23 cellular contexts compared by ENCODE assay signal in the genomic region with DNA sequence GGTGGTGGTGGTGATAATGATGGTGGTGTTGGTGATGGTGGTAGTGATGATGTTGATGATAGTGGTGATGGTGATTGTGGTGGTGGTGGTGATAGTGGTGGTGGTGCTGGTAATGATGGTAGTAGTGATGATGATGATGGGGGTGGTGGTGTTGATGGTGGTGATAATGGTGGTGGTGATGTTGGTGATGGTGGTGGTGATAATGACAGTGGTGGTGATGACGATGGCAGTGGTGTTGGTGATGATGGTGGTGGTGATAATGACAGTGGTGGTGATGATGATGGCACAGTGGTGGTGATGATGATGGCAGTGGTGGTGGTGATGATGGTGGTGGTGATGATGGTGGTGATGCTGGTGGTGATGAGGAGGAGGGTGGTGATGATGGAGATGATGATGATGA. TPM values are rescaled to one million over a fixed set of nuclear protein-coding genes. Genes with fewer than 3 reads are reported as not detected.
DNase-seq lines count a peak whose midpoint lies in the region; ATAC-seq, FAIRE-seq and TF ChIP-seq lines count a peak whose summit lies in the region.
"Had no signal": no experiment of that assay in that cellular context is flagged by ENCODE, and none has a peak within 500 bp of the region (broad histone marks: within the 10 kb centered on the region; RNA-seq: fewer than 3 reads in every experiment).

No MANE protein-coding gene starts in this region.

- H2AK5ac ChIP-seq in H1 (ENCODE audit: low read depth, low read length) (peak overlapping the region; percentile 86), mesenchymal stem cell (ENCODE audit: low read length, severe bottlenecking) (no peak overlapping the region)

- H2BK15ac ChIP-seq in H1 (ENCODE audit: low read length) (no peak overlapping the region; the same call in 1 of the 2 replicates), mesenchymal stem cell (ENCODE audit: low read depth, poor library complexity, severe bottlenecking) (no peak overlapping the region)

- no peaks in the 10 kb centered on the region for H3K4me1 ChIP-seq in HepG2 (ENCODE audit: insufficient read depth, low read length)
- peaks cover 0 to under 1% (median 0%) of the 10 kb centered on the region in 4 donors for H3K4me1 ChIP-seq in right lobe of liver
- H3K4me1 ChIP-seq in H1 (replicated peaks in 1 of 4; ENCODE audit: control insufficient read depth in 3 of 4, insufficient read depth in 4 of 4, low read length in 3 of 4): peaks cover 3 to 12% (median 10%) of the 10 kb centered on the region in 4 experiments
- no peaks in the 10 kb centered on the region for H3K4me1 ChIP-seq in upper lobe of right lung
- H3K4me1 ChIP-seq in mesenchymal stem cell (ENCODE audit: control insufficient read depth, insufficient read depth, low read depth, low read length): peaks cover 4% of the 10 kb centered on the region
- H3K4me1 ChIP-seq: BE2C, HAP-1 had no signal

- no peak for TF ChIP-seq RAD21 in HepG2 (CRISPR knock-in tag; IDR thresholded peaks at IDR 0.05)
- TF ChIP-seq RAD21 in H1 (IDR thresholded peaks at IDR 0.05 in 1 of 2, conservative IDR thresholded peaks at IDR 0.05 in 1 of 2; ENCODE audit: low read depth in 2 of 2, low read length in 2 of 2): no peak

- H2BK5ac ChIP-seq in H1 (ENCODE audit: low read depth, low read length) (no peak overlapping the region), mesenchymal stem cell (ENCODE audit: low read depth, low read length, poor library complexity, severe bottlenecking) (no peak overlapping the region)

- no peak for TF ChIP-seq EP300 in HepG2 (IDR thresholded peaks at IDR 0.05; ENCODE audit: low read depth in 2 of 2, low read length in 2 of 2)
- TF ChIP-seq EP300 in HepG2 (CRISPR knock-in tag; IDR thresholded peaks at IDR 0.05; ENCODE audit: borderline replicate concordance): no peak
- TF ChIP-seq EP300 in H1 (IDR thresholded peaks at IDR 0.05; ENCODE audit: borderline replicate concordance in 1 of 2, low read depth in 2 of 2, low read length in 2 of 2): no peak

- FAIRE-seq in HepG2 (lab: Jason Lieb, UNC) (no peak), H1 (lab: Jason Lieb, UNC) (no peak)
- FAIRE-seq: A204.1, GM12892 had no signal

- H3K14ac ChIP-seq in H1 (ENCODE audit: insufficient read length) (no peak overlapping the region), mesenchymal stem cell (ENCODE audit: low read length in 2 of 2) (no peak overlapping the region)

- peaks cover 8% of the 10 kb centered on the region; the same call in 1 of the 2 replicates for H3K23me2 ChIP-seq in H1 (ENCODE audit: low read depth, low read length)

- TF ChIP-seq CTCF in HepG2 (CRISPR knock-in tag; IDR thresholded peaks at IDR 0.05) (no peak), right lobe of liver (IDR thresholded peaks at IDR 0.05) (no peak), H1 (IDR thresholded peaks at IDR 0.05; ENCODE audit: control extremely low read depth in 1 of 3, insufficient read depth in 1 of 3, low read depth in 1 of 3, low read length in 3 of 3) (no peak), upper lobe of right lung (IDR thresholded peaks at IDR 0.05) (no peak)

- no peak overlapping the region for H4K5ac ChIP-seq in H1 (ENCODE audit: insufficient read length, low read depth, low read length)

- intact Hi-C loops in HepG2 (cut with micrococcal nuclease; ENCODE audit: unreplicated experiment) (no loop called here), right lobe of liver (cut with DNase I) (no loop called here), upper lobe of right lung (cut with DNase I) (no loop called here)

- H3K9me3 ChIP-seq in HepG2 (ENCODE audit: low read length) (peaks cover 11% of the 10 kb centered on the region; the same call in 1 of the 2 replicates), right lobe of liver (no peaks in the 10 kb centered on the region), H1 (ENCODE audit: insufficient read depth in 2 of 2, low read depth in 1 of 2, low read length in 1 of 2) (peaks cover 0 to 3% of the 10 kb centered on the region in 2 experiments; a peak in 2 of 4 replicates), upper lobe of right lung (no peaks in the 10 kb centered on the region), mesenchymal stem cell (ENCODE audit: control insufficient read depth, low read length) (no peaks in the 10 kb centered on the region)
- H3K9me3 ChIP-seq: BE2C, HAP-1 had no signal

- H2BK12ac ChIP-seq in H1 (ENCODE audit: low read depth, low read length) (peak overlapping the region; percentile 80; the same call in 1 of the 2 replicates), mesenchymal stem cell (ENCODE audit: low read length in 2 of 2) (no peak overlapping the region)

- H3K18ac ChIP-seq in H1 (ENCODE audit: extremely low read depth, low read length) (no peak overlapping the region), mesenchymal stem cell (ENCODE audit: low read depth in 1 of 2, low read length in 2 of 2) (no peak overlapping the region)

- POLR2A ChIA-PET in HepG2 (lab: Yijun Ruan, JAX) (no interaction called here), H1 (lab: Charles Lee; ENCODE audit: partially characterized antibody) (no interaction called here)

- H3K79me2 ChIP-seq in HepG2 (ENCODE audit: insufficient read depth, low read length): no peaks in the 10 kb centered on the region
- H3K79me2 ChIP-seq in H1 (ENCODE audit: control insufficient read depth in 1 of 2, insufficient read depth in 2 of 2, low read length in 2 of 2): no peaks in the 10 kb centered on the region

- no peak for ATAC-seq in HepG2
- no peak for ATAC-seq in right lobe of liver
- ATAC-seq in upper lobe of right lung: no peak
- ATAC-seq in GM21528 (IDR thresholded peaks at IDR 0.05; ENCODE audit: low FRiP score, unreplicated experiment): no peak

- H3K4me2 ChIP-seq in HepG2 (ENCODE audit: low read depth, low read length) (no peak overlapping the region), H1 (ENCODE audit: insufficient read depth in 1 of 2, low read depth in 2 of 2, low read length in 2 of 2) (no peak overlapping the region), mesenchymal stem cell (ENCODE audit: low read length, poor library complexity, severe bottlenecking) (no peak overlapping the region)

- no peak overlapping the region for H4K8ac ChIP-seq in H1 (ENCODE audit: extremely low read depth, insufficient read depth, low read length)
- no peak overlapping the region for H4K8ac ChIP-seq in mesenchymal stem cell (ENCODE audit: low read length)

- no peak overlapping the region for H2BK20ac ChIP-seq in H1 (ENCODE audit: low read length)

- H3K36me3 ChIP-seq in HepG2 (replicated peaks in 1 of 2; ENCODE audit: control insufficient read depth in 1 of 2, insufficient read depth in 2 of 2, low read length in 2 of 2): no peaks in the 10 kb centered on the region
- no peaks in the 10 kb centered on the region for H3K36me3 ChIP-seq in right lobe of liver
- no peaks in the 10 kb centered on the region for H3K36me3 ChIP-seq in H1 (ENCODE audit: control insufficient read depth in 2 of 4, insufficient read depth in 4 of 4, low read length in 3 of 4)
- no peaks in the 10 kb centered on the region for H3K36me3 ChIP-seq in upper lobe of right lung
- H3K36me3 ChIP-seq in mesenchymal stem cell (ENCODE audit: control insufficient read depth in 1 of 2, insufficient read depth in 2 of 2, low read depth in 1 of 2, low read length in 2 of 2): no peaks in the 10 kb centered on the region
- H3K36me3 ChIP-seq: BE2C; BLaER1 treated with 17β-estradiol and CSF1 and Interleukin-3, amounts not matched to agents 10 nM and 100 nM; HAP-1 had no signal

- H2AFZ ChIP-seq in HepG2 (ENCODE audit: low read length): no peak overlapping the region
- H2AFZ ChIP-seq in H1 (ENCODE audit: low read length): no peak overlapping the region
- no peak overlapping the region for H2AFZ ChIP-seq in mesenchymal stem cell (ENCODE audit: low read depth, low read length)
- H2AFZ ChIP-seq: GM23248 had no signal

- 0% methylated on average over 1 of the region's 1 CpG for WGBS in HepG2 (ENCODE audit: low lambda C conversion rate)
- 54% methylated on average over 1 of the region's 1 CpG for WGBS in right lobe of liver (ENCODE audit: insufficient coverage, low coverage, low lambda C conversion rate, missing lambda C conversion rate)
- WGBS in H1 (ENCODE audit: extremely low coverage in 1 of 2, insufficient coverage in 1 of 2, insufficient read length in 1 of 2, insufficient replicate concordance in 2 of 2, low coverage in 1 of 2, low lambda C conversion rate in 2 of 2, missing lambda C conversion rate in 1 of 2), 2 experiments: 94% methylated on average over 1 of the region's 1 CpG; no CpG with 5 or more reads in 1 of the 2 experiments
- WGBS in mesenchymal stem cell: 70% methylated on average over 1 of the region's 1 CpG

- no peak for TF ChIP-seq POLR2A in HepG2 (IDR thresholded peaks at IDR 0.05; ENCODE audit: insufficient read depth in 1 of 2, low read depth in 2 of 2, low read length in 2 of 2)
- TF ChIP-seq POLR2A in right lobe of liver (IDR thresholded peaks at IDR 0.05): no peak
- TF ChIP-seq POLR2A in H1 (IDR thresholded peaks at IDR 0.05; ENCODE audit: control extremely low read depth in 1 of 2, low read depth in 2 of 2, low read length in 2 of 2): no peak

- CTCF ChIA-PET in HepG2 (lab: Yijun Ruan, JAX; ENCODE audit: low intra/inter-chr PET ratio, low total read pairs): no interaction called here
- CTCF ChIA-PET in H1 (lab: Charles Lee; ENCODE audit: partially characterized antibody): no interaction called here

- H3K79me1 ChIP-seq in H1 (ENCODE audit: low read depth, low read length): no peaks in the 10 kb centered on the region
- H3K79me1 ChIP-seq in mesenchymal stem cell (replicated peaks; ENCODE audit: low read length, poor library complexity, severe bottlenecking): no peaks in the 10 kb centered on the region

- H3K27ac ChIP-seq in HepG2 (ENCODE audit: extremely low read length, insufficient read depth, low read length): no peak overlapping the region
- no peak overlapping the region for H3K27ac ChIP-seq in right lobe of liver
- no peak overlapping the region for H3K27ac ChIP-seq in H1 (ENCODE audit: low read depth, low read length)
- H3K27ac ChIP-seq in upper lobe of right lung: no peak overlapping the region
- H3K27ac ChIP-seq in mesenchymal stem cell (ENCODE audit: low read length, poor library complexity, severe bottlenecking): no peak overlapping the region
- H3K27ac ChIP-seq: 22Rv1; BLaER1 treated with 17β-estradiol and CSF1 and Interleukin-3, amounts not matched to agents 10 nM and 100 nM; GM23248 had no signal

- H2BK120ac ChIP-seq in H1 (replicated peaks; ENCODE audit: low read depth, low read length) (no peak overlapping the region), mesenchymal stem cell (ENCODE audit: low read depth, low read length) (no peak overlapping the region)

- H4K91ac ChIP-seq in H1 (replicated peaks; ENCODE audit: insufficient read length, low read length): no peak overlapping the region
- H4K91ac ChIP-seq in mesenchymal stem cell (ENCODE audit: low read length): no peak overlapping the region

- BruUV-seq in HepG2 (replicated peaks; lab: Mats Ljungman, UMichigan): no TSS peak

- in situ Hi-C loops in HepG2 (cut with HindIII; ENCODE audit: extremely low pct_ligation_motif_present, low pct_unique_long_range_greater_than_20kb): no loop called here

- no peak overlapping the region for H3K4me3 ChIP-seq in HepG2 (replicated peaks in 1 of 3; ENCODE audit: insufficient read depth in 1 of 3, low read depth in 2 of 3, low read length in 3 of 3)
- no peak overlapping the region for H3K4me3 ChIP-seq in right lobe of liver
- H3K4me3 ChIP-seq in H1 (ENCODE audit: extremely low read depth in 1 of 4, insufficient read depth in 2 of 4, low read depth in 3 of 4, low read length in 4 of 4): no peak overlapping the region
- H3K4me3 ChIP-seq in upper lobe of right lung: no peak overlapping the region
- H3K4me3 ChIP-seq in mesenchymal stem cell (ENCODE audit: insufficient read depth in 1 of 2, low read depth in 1 of 2, low read length in 2 of 2): no peak overlapping the region
- H3K4me3 ChIP-seq: BLaER1 treated with 17β-estradiol and CSF1 and Interleukin-3, amounts not matched to agents 10 nM and 100 nM; GM23248; HAP-1 had no signal

- no peaks in the 10 kb centered on the region for H4K20me1 ChIP-seq in HepG2 (ENCODE audit: insufficient read depth, low read length)
- H4K20me1 ChIP-seq in H1 (replicated peaks in 1 of 2; ENCODE audit: control insufficient read depth in 1 of 2, insufficient read depth in 2 of 2, low read length in 2 of 2): peaks cover 0 to 6% of the 10 kb centered on the region in 2 experiments
- H4K20me1 ChIP-seq: BLaER1 treated with 17β-estradiol and CSF1 and Interleukin-3, amounts not matched to agents 10 nM and 100 nM had no signal

- DNase-seq in HepG2 (ENCODE audit: low spot score): no peak
- DNase-seq in right lobe of liver: no peak
- no peak for DNase-seq in H1 (ENCODE audit: low read depth in 1 of 2, low spot score in 2 of 2)
- DNase-seq in upper lobe of right lung: peak; percentile 6
- DNase-seq in mesenchymal stem cell: no peak
- DNase-seq: AML-193; BE2C; Calu3; CD4-positive, alpha-beta T cell; CD8-positive, alpha-beta memory T cell; COR-L47; DMS53; DMS79 treated with DMSO at 0.1 percent for 48 hours; GF-D8; GM23248 had no signal

- H3K23ac ChIP-seq in H1 (ENCODE audit: insufficient read length): no peak overlapping the region
- H3K23ac ChIP-seq in mesenchymal stem cell (ENCODE audit: low read length in 2 of 2): no peak overlapping the region

- H3K27me3 ChIP-seq in HepG2 (ENCODE audit: control insufficient read depth in 1 of 2, insufficient read depth in 2 of 2, low read length in 2 of 2): no peaks in the 10 kb centered on the region
- no peaks in the 10 kb centered on the region for H3K27me3 ChIP-seq in right lobe of liver
- H3K27me3 ChIP-seq in H1 (replicated peaks in 1 of 4; ENCODE audit: control insufficient read depth in 3 of 4, extremely low read depth in 1 of 4, insufficient read depth in 3 of 4, low read length in 3 of 4): peaks cover 0 to 4% (median 0%) of the 10 kb centered on the region in 4 experiments; a peak in 3 of 7 replicates
- H3K27me3 ChIP-seq in upper lobe of right lung: peaks cover 31% of the 10 kb centered on the region
- H3K27me3 ChIP-seq in mesenchymal stem cell (ENCODE audit: control insufficient read depth in 1 of 2, insufficient read depth in 1 of 2, low read length in 2 of 2): peaks cover 11 to 22% of the 10 kb centered on the region in 2 experiments
- H3K27me3 ChIP-seq: BE2C had no signal

- H3K56ac ChIP-seq in H1 (replicated peaks; ENCODE audit: insufficient read length, low read depth, low read length): peak overlapping the region; percentile 88

- H3K4ac ChIP-seq in H1 (replicated peaks; ENCODE audit: insufficient read length, low read depth, low read length): no peak overlapping the region
- no peak overlapping the region for H3K4ac ChIP-seq in mesenchymal stem cell (ENCODE audit: low read depth in 1 of 2, low read length in 2 of 2)

- H3K9ac ChIP-seq in HepG2 (ENCODE audit: insufficient read depth, low read depth, low read length) (no peak overlapping the region), H1 (replicated peaks in 1 of 4; ENCODE audit: extremely low read depth in 1 of 4, low read depth in 3 of 4, low read length in 3 of 4) (no peak overlapping the region), mesenchymal stem cell (ENCODE audit: low read length) (no peak overlapping the region)
- H3K9ac ChIP-seq: BLaER1 treated with 17β-estradiol and CSF1 and Interleukin-3, amounts not matched to agents 10 nM and 100 nM; GM23248 had no signal

RNA-seq across cellular contexts. Expression of gene AJAP1, which starts 7.0 kb away (rescaled TPM):
- total RNA-seq in HepG2 (2016; rRNA removed; fragmentation: Illumina TruSeq; extraction: Trizol): not detected in 2 replicates
- not detected in 2 replicates for total RNA-seq in HepG2 (2016; cell fraction: cytosol; rRNA removed; fragmentation: Illumina TruSeq; extraction: Trizol; ENCODE audit: low read depth)
- total RNA-seq in HepG2 (2016; cell fraction: insoluble cytoplasmic fraction; rRNA removed; fragmentation: Illumina TruSeq; extraction: Trizol): not detected in 2 replicates
- total RNA-seq in HepG2 (2016; cell fraction: membrane; rRNA removed; fragmentation: Illumina TruSeq; extraction: Trizol): not detected in 2 replicates
- not detected in 2 replicates for total RNA-seq in HepG2 (2016; cell fraction: nucleus; rRNA removed; fragmentation: Illumina TruSeq; extraction: Trizol)
- not detected in 2 replicates for polyA plus RNA-seq in HepG2 (2011; rRNA removed)
- not detected in 2 replicates for polyA plus RNA-seq in HepG2 (2011; cell fraction: cytosol; rRNA removed)
- not detected in 2 replicates for polyA plus RNA-seq in HepG2 (2011; cell fraction: nucleus; rRNA removed)
- not detected in 2 replicates for polyA plus RNA-seq in HepG2 (2012)
- not detected in 2 replicates for polyA plus RNA-seq in HepG2 (2016; cell fraction: cytosol; fragmentation: Illumina TruSeq; extraction: Trizol; ENCODE audit: low read depth)
- polyA plus RNA-seq in HepG2 (2016; cell fraction: insoluble cytoplasmic fraction; fragmentation: Illumina TruSeq; extraction: Trizol; ENCODE audit: low read depth): not detected in 2 replicates
- polyA plus RNA-seq in HepG2 (2016; cell fraction: membrane; fragmentation: Illumina TruSeq; extraction: Trizol; ENCODE audit: low read depth): not detected in 2 replicates
- polyA plus RNA-seq in HepG2 (2016; cell fraction: nucleus; fragmentation: Illumina TruSeq; extraction: Trizol; ENCODE audit: insufficient read depth, low read depth): not detected in 2 replicates
- not detected in 2 replicates for polyA minus RNA-seq in HepG2 (2011; rRNA and poly(A)+ RNA removed; ENCODE audit: low replicate concordance)
- polyA minus RNA-seq in HepG2 (2011; cell fraction: cytosol; rRNA and poly(A)+ RNA removed): not detected in 2 replicates
- polyA minus RNA-seq in HepG2 (2011; cell fraction: nucleus; rRNA and poly(A)+ RNA removed): not detected in 2 replicates
- total RNA-seq in right lobe of liver: under 1 TPM; 0.06 to 0.35 (median 0.13) TPM
- total RNA-seq in H1 (2021; fragmentation: NEBNext Ultra II Directional; extraction: Animal tissue kit (Norgen Biotek cat#: 25700)): 6.2 and 6.6 TPM in 2 replicates
- 1.9 and 2.2 TPM in 2 replicates for polyA plus RNA-seq in H1 (2011; rRNA removed)
- 1.7 TPM for polyA plus RNA-seq in H1 (2011; cell fraction: cytosol; rRNA removed)
- polyA plus RNA-seq in H1 (2011; cell fraction: nucleus; rRNA removed): 3.2 TPM
- 1.9 to 2.8 TPM (median 2.2 TPM) in 4 replicates for polyA plus RNA-seq in H1 (2012, experiment 1 of 2)
- polyA plus RNA-seq in H1 (2012, experiment 2 of 2): 1.4 TPM
- polyA plus RNA-seq in H1 (2013, experiment 1 of 2): 2.6 TPM
- polyA plus RNA-seq in H1 (2013, experiment 2 of 2): 2.9 TPM
- polyA minus RNA-seq in H1 (2011; rRNA and poly(A)+ RNA removed): 1.5 and 2.4 TPM in 2 replicates
- polyA minus RNA-seq in H1 (2011; cell fraction: cytosol; rRNA and poly(A)+ RNA removed): 0.95 TPM
- 3.6 TPM for polyA minus RNA-seq in H1 (2011; cell fraction: nucleus; rRNA and poly(A)+ RNA removed)
- 0.52 TPM for total RNA-seq in upper lobe of right lung
- polyA plus RNA-seq in mesenchymal stem cell (2013, experiment 1 of 2): not detected
- not detected for polyA plus RNA-seq in mesenchymal stem cell (2013, experiment 2 of 2)
- total RNA-seq: Calu3; CD8-positive, alpha-beta memory T cell had no signal
- polyA plus RNA-seq: AG04450; CD14-positive monocyte; CD8-positive, alpha-beta memory T cell had no signal
